In the genomic region with DNA sequence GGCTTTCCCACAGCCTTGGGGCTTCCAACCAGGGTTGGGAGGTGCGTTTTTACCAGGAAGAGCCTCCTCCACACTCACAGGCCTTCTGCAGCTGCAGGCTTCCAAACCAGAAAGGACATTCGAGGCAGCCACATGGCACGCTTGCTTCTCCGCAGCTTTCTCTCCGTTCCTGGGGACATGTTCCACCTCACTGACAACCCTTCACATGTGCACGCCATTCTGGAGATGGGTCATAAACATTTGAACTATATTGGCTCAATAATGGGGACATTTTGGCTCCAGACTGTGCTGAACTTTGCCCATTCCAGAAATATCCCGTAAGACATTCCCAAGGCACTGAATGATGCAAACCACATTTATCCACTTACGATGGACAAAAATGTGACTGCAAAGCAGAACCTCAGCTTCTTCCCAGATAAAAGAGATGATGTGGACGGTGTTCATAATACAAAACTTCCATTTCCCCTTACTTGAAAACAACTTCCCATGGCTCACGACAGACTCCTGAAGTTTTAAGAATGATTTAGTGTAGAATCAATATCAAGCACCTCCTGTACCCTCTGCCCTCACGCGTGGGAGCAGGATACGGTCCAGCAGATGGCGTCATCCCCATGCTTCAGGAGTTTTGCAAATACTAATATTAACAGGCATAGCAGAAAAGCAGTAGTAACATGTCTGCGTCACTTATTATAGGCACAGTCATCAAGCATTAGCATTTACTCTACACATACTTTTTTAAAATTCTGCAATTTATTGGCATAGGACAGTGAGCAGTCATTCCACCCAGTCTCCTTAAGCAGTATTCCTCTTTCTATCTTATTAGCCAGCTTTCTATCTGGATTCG, we compare ENCODE assay signal across 11 cellular contexts. TPM values are rescaled to one million over a fixed set of nuclear protein-coding genes. Genes with fewer than 3 reads are reported as not detected.
DNase-seq lines count a peak whose midpoint lies in the region; ATAC-seq and TF ChIP-seq lines count a peak whose summit lies in the region.
"Had no signal": no experiment of that assay in that cellular context is flagged by ENCODE, and none has a peak within 500 bp of the region (broad histone marks: within the 10 kb centered on the region; RNA-seq: fewer than 3 reads in every experiment).

No MANE protein-coding gene starts in this region.

- H3K4me3 ChIP-seq in epithelial cell of proximal tubule (ENCODE audit: low read depth, low read length) (no peak overlapping the region), neural progenitor cell (no peak overlapping the region)

- no peak overlapping the region for H2AFZ ChIP-seq in neural progenitor cell (replicated peaks)

- H3K36me3 ChIP-seq in neural progenitor cell, result no peaks in the 10 kb centered on the region

- H3K4me1 Mint-ChIP-seq in neural progenitor cell, result no peaks in the 10 kb centered on the region
- H3K4me1 Mint-ChIP-seq: central memory CD8-positive, alpha-beta T cell; memory B cell had no signal

- no peaks in the 10 kb centered on the region for H4K20me1 ChIP-seq in neural progenitor cell (ENCODE audit: low read depth)

- H3K9me3 Mint-ChIP-seq in neural progenitor cell, result no peaks in the 10 kb centered on the region
- H3K9me3 Mint-ChIP-seq: central memory CD8-positive, alpha-beta T cell; memory B cell had no signal

- TF ChIP-seq CTCF in epithelial cell of proximal tubule (conservative IDR thresholded peaks at IDR 0.05; ENCODE audit: low read depth, low read length) (peak; percentile 47), neural progenitor cell (IDR thresholded peaks at IDR 0.05) (peak; percentile 58)

- H3K36me3 Mint-ChIP-seq in neural progenitor cell, result no peaks in the 10 kb centered on the region
- H3K36me3 Mint-ChIP-seq: memory B cell had no signal

- DNase-seq in Daoy (ENCODE audit: low read depth), result peak; percentile 33
- DNase-seq in MV-4-11 (lab: John Stamatoyannopoulos, UW), result peak; percentile 25
- DNase-seq in epithelial cell of proximal tubule (ENCODE audit: low read depth), result peak; percentile 37
- no peak for DNase-seq in neural progenitor cell (ENCODE audit: low spot score)
- no peak for DNase-seq in NCI-H2081 (lab: John Stamatoyannopoulos, UW)
- DNase-seq in cortex of kidney (lab: John Stamatoyannopoulos, UW), result no peak
- DNase-seq in retina, result no peak
- DNase-seq: activated CD4-positive, alpha-beta T cell treated with anti-CD3 and anti-CD28 coated beads for 4 hours had no signal

- no peak overlapping the region for H3K27ac ChIP-seq in neural progenitor cell

- peaks cover 16% of the 10 kb centered on the region for H3K4me1 ChIP-seq in neural progenitor cell

- H3K4me3 Mint-ChIP-seq in neural progenitor cell, result no peak overlapping the region
- H3K4me3 Mint-ChIP-seq: central memory CD8-positive, alpha-beta T cell; memory B cell had no signal

- H3K4me2 ChIP-seq in neural progenitor cell, result no peak overlapping the region

- no peak overlapping the region for H3K9ac ChIP-seq in neural progenitor cell

- H3K27ac Mint-ChIP-seq in neural progenitor cell, result no peak overlapping the region
- H3K27ac Mint-ChIP-seq: memory B cell had no signal

- ATAC-seq in GM21360 (IDR thresholded peaks at IDR 0.05; ENCODE audit: unreplicated experiment), result no peak

- H3K79me2 ChIP-seq in neural progenitor cell (ENCODE audit: low read depth), result no peaks in the 10 kb centered on the region

- H3K27me3 ChIP-seq in neural progenitor cell, result peaks cover 47% of the 10 kb centered on the region

- peaks cover 12% of the 10 kb centered on the region for H3K27me3 Mint-ChIP-seq in neural progenitor cell (ENCODE audit: insufficient read depth, low read depth)

- no peaks in the 10 kb centered on the region for H3K9me3 ChIP-seq in neural progenitor cell (ENCODE audit: low read depth)

- H3F3A ChIP-seq in neural progenitor cell (ENCODE audit: low read depth), result no peaks in the 10 kb centered on the region

RNA-seq across cellular contexts. Expression of gene FOXF2, which starts 25.4 kb away (rescaled TPM):
- total RNA-seq in Daoy (2014; rRNA removed; shearing (Covaris generic)), result 1.6 and 2.7 TPM in 2 replicates
- total RNA-seq in epithelial cell of proximal tubule (not detected in 2 replicates), neural progenitor cell (ENCODE audit: low replicate concordance) (not detected in 2 replicates)

RNA-seq across cellular contexts. Expression of gene FOXQ1, which starts 52.1 kb away (rescaled TPM):
- 0.06 and 0.63 TPM in 2 replicates for total RNA-seq in Daoy (2014; rRNA removed; shearing (Covaris generic))
- 2.0 and 2.1 TPM in 2 replicates for total RNA-seq in epithelial cell of proximal tubule
- not detected in 2 replicates for total RNA-seq in neural progenitor cell (ENCODE audit: low replicate concordance)

Comparison
In these comparisons a context has a peak if more than half of its experiments do, and no peak if none do; other contexts are left out.
1. DNase-seq: peak in Daoy (single experiment), MV-4-11 (single experiment) and epithelial cell of proximal tubule (single experiment); none in neural progenitor cell (single experiment), NCI-H2081 (0 of 2), cortex of kidney (single experiment) and retina (single experiment).